Comparison of ENCODE assay signal across 25 cellular contexts in the genomic region with DNA sequence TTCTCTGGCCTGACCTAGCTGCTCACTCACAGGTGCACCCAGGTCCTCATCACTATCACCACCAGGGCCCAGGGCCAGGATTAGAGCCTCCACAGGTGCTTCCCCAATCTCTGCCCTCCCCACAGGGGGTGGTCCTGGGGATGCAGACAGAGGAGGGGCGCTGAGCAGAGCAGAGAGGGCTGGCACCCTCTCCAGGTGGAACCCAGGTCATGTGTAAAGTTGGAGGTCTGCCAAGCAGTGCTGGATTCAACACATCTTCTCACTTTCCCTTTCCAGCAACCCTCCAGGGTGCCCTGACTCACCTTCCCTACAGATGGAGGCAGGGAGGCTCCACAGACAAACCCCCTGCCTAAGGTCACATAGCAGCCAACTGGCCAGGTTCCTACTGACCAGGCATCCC. TPM values are rescaled to one million over a fixed set of nuclear protein-coding genes. Genes with fewer than 3 reads are reported as not detected.
"Had no signal": no experiment of that assay in that cellular context is flagged by ENCODE, and none has a peak within 500 bp of the region (broad histone marks: within the 10 kb centered on the region; RNA-seq: fewer than 3 reads in every experiment).

No MANE protein-coding gene starts in this region.

- H3K27ac ChIP-seq: adrenal gland, colonic mucosa, dorsolateral prefrontal cortex, hepatocyte, ovary, prostate gland, right atrium auricular region, upper lobe of left lung had no signal

- ATAC-seq: activated CD4-positive, alpha-beta T cell treated with anti-CD3 and anti-CD28 coated beads for 36 hours; effector memory CD8-positive, alpha-beta T cell; esophagus mucosa; left lobe of liver; natural killer cell; stimulated activated naive CD8-positive, alpha-beta T cell treated with anti-CD3 and anti-CD28 coated beads, Interleukin-15, Interleukin-2, amounts not matched to agents 100 U/mL and 50 U/mL, for 24 hours; T-cell; WTC11 had no signal

- H3K4me3 Mint-ChIP-seq: activated CD4-positive, alpha-beta T cell treated with anti-CD3 and anti-CD28 coated beads for 36 hours; activated naive CD8-positive, alpha-beta T cell; effector memory CD8-positive, alpha-beta T cell; immature natural killer cell; natural killer cell; T-cell; WTC11 had no signal

- H3K27me3 ChIP-seq: adrenal gland, colonic mucosa, dorsolateral prefrontal cortex, hepatocyte, ovary, right atrium auricular region, upper lobe of left lung had no signal

- DNase-seq: activated CD4-positive, alpha-beta T cell treated with anti-CD3 and anti-CD28 coated beads for 36 hours; activated CD4-positive, alpha-beta T cell treated with anti-CD3 and anti-CD28 coated beads, Interleukin-2, amount 50 U/mL, for 48 hours; activated gamma-delta T cell treated with Interleukin-2 at 50 U/mL for 16 hours; adrenal gland; central memory CD4-positive, alpha-beta T cell; colonic mucosa; dorsolateral prefrontal cortex; effector memory CD8-positive, alpha-beta T cell; glutamatergic neuron; immature natural killer cell; natural killer cell; ovary; stimulated activated CD4-positive, alpha-beta T cell treated with anti-CD3 and anti-CD28 coated beads, Interleukin-4, amount 100 ng/mL, for 24 hours; stimulated activated naive CD8-positive, alpha-beta T cell treated with anti-CD3 and anti-CD28 coated beads, Interleukin-15, Interleukin-2, amounts not matched to agents 100 U/mL and 50 U/mL, for 24 hours; T-cell; upper lobe of left lung had no signal

- H3K36me3 Mint-ChIP-seq: activated naive CD8-positive, alpha-beta T cell; natural killer cell; T-cell had no signal

- H3K4me1 ChIP-seq: adrenal gland, colonic mucosa, prostate gland, right atrium auricular region, upper lobe of left lung had no signal

- H3K27me3 Mint-ChIP-seq: activated CD4-positive, alpha-beta T cell treated with anti-CD3 and anti-CD28 coated beads for 36 hours; activated naive CD8-positive, alpha-beta T cell; effector memory CD8-positive, alpha-beta T cell; T-cell had no signal

- H3K27ac Mint-ChIP-seq: activated CD4-positive, alpha-beta T cell treated with anti-CD3 and anti-CD28 coated beads for 36 hours; activated naive CD8-positive, alpha-beta T cell; immature natural killer cell; natural killer cell; T-cell; WTC11 had no signal

- H3K4me3 ChIP-seq: adrenal gland, colonic mucosa, dorsolateral prefrontal cortex, hepatocyte, lung, ovary, prostate gland, right atrium auricular region, upper lobe of left lung had no signal

- H3K36me3 ChIP-seq: adrenal gland, colonic mucosa, ovary, prostate gland, right atrium auricular region, upper lobe of left lung had no signal

- H3K4me1 Mint-ChIP-seq: immature natural killer cell, natural killer cell had no signal

- H3K9me3 Mint-ChIP-seq: effector memory CD8-positive, alpha-beta T cell; immature natural killer cell; natural killer cell; T-cell had no signal

- H3K9me3 ChIP-seq: adrenal gland, colonic mucosa, ovary, prostate gland, right atrium auricular region, upper lobe of left lung had no signal

RNA-seq across cellular contexts. Expression of a gene that starts 51.3 kb away (rescaled TPM):
- total RNA-seq: endothelial cell of umbilical vein had no signal
- polyA plus RNA-seq: endothelial cell of umbilical vein had no signal
